8 cellular contexts compared by ENCODE assay signal in genomic region chr3:157535667-157536066, GRCh38.
"Had no signal": no experiment of that assay in that cellular context is flagged by ENCODE, and none has a peak within 500 bp of the region (broad histone marks: within the 10 kb centered on the region; RNA-seq: fewer than 3 reads in every experiment).

No MANE protein-coding gene starts in this region.

- DNase-seq: GDM1, GF-D8 had no signal

- ATAC-seq: GM12878 had no signal

- FAIRE-seq: G401.6, GM12878, GM12891, GM12892, GM18507, GM19239 had no signal

- H3K4me3 ChIP-seq: GM12878 had no signal
